In genomic region chr1:98490099-98490498, GRCh38 we compare ENCODE assay signal across 1 cellular context.
TF ChIP-seq lines count a peak whose summit lies in the region.

No MANE protein-coding gene starts in this region.

TF ChIP-seq in GM12878, 131 proteins besides CTCF, POLR2A, EP300 and RAD21 (continued from another document and continues in another):
- peak; percentile 74 for TF ChIP-seq SKIL (IDR thresholded peaks at IDR 0.05; ENCODE audit: low read depth, poor library complexity, severe bottlenecking)
- peak; percentile 70 to 84; a peak in 3 of 4 replicates for TF ChIP-seq IKZF2 (IDR thresholded peaks at IDR 0.05)
- TF ChIP-seq ATF7 (IDR thresholded peaks at IDR 0.05; ENCODE audit: low read depth), result peak; percentile 47
- TF ChIP-seq EZH2 (IDR thresholded peaks at IDR 0.05; ENCODE audit: borderline replicate concordance, control insufficient read depth, low read depth, low read length), result no peak
- peak; percentile 71; the same call in 1 of the 2 replicates for TF ChIP-seq MLLT1 (IDR thresholded peaks at IDR 0.05)
- no peak for TF ChIP-seq SUPT20H (IDR thresholded peaks at IDR 0.05; ENCODE audit: borderline replicate concordance, control insufficient read depth, low read depth, low read length)
- no peak for TF ChIP-seq CHD4 (IDR thresholded peaks at IDR 0.05)
- TF ChIP-seq SPI1 (IDR thresholded peaks at IDR 0.05; ENCODE audit: borderline replicate concordance, insufficient read depth, low read depth, low read length), result peak; percentile 95
- no peak for TF ChIP-seq CBX3 (IDR thresholded peaks at IDR 0.05; ENCODE audit: borderline replicate concordance, low read depth)
- no peak for TF ChIP-seq HDAC6 (IDR thresholded peaks at IDR 0.05; ENCODE audit: unreplicated experiment)
- TF ChIP-seq IKZF1 (conservative IDR thresholded peaks at IDR 0.05), result peak; percentile 62; the same call in 1 of the 2 replicates
- TF ChIP-seq RUNX3 (IDR thresholded peaks at IDR 0.05; ENCODE audit: low read length), result peak; percentile 56
- TF ChIP-seq TCF7 (IDR thresholded peaks at IDR 0.05; ENCODE audit: borderline replicate concordance), result no peak
- 0 out of 2 replicates have a peak, but pooled peaks have one; percentile 17 for TF ChIP-seq PAX5 (IDR thresholded peaks at IDR 0.05; ENCODE audit: borderline replicate concordance, low read depth, low read length)
- peak; percentile 92 for TF ChIP-seq DPF2 (IDR thresholded peaks at IDR 0.05)
- TF ChIP-seq PAX8 (IDR thresholded peaks at IDR 0.05), result no peak
- TF ChIP-seq ZNF24 (IDR thresholded peaks at IDR 0.05), result peak; percentile 83
- no peak for TF ChIP-seq MAX (IDR thresholded peaks at IDR 0.05; ENCODE audit: low read depth, low read length)
- TF ChIP-seq ZNF687 (IDR thresholded peaks at IDR 0.05), result no peak
- TF ChIP-seq MTA2 (IDR thresholded peaks at IDR 0.05; ENCODE audit: low read depth), result peak; percentile 100
- no peak for TF ChIP-seq YY1 (IDR thresholded peaks at IDR 0.05; ENCODE audit: low read depth, low read length)
- 0 out of 2 replicates have a peak, but pooled peaks have one; percentile 35 for TF ChIP-seq ZNF217 (IDR thresholded peaks at IDR 0.05)
- no peak for TF ChIP-seq SREBF1 (IDR thresholded peaks at IDR 0.05; ENCODE audit: low read length)
- TF ChIP-seq, protein P1, sequence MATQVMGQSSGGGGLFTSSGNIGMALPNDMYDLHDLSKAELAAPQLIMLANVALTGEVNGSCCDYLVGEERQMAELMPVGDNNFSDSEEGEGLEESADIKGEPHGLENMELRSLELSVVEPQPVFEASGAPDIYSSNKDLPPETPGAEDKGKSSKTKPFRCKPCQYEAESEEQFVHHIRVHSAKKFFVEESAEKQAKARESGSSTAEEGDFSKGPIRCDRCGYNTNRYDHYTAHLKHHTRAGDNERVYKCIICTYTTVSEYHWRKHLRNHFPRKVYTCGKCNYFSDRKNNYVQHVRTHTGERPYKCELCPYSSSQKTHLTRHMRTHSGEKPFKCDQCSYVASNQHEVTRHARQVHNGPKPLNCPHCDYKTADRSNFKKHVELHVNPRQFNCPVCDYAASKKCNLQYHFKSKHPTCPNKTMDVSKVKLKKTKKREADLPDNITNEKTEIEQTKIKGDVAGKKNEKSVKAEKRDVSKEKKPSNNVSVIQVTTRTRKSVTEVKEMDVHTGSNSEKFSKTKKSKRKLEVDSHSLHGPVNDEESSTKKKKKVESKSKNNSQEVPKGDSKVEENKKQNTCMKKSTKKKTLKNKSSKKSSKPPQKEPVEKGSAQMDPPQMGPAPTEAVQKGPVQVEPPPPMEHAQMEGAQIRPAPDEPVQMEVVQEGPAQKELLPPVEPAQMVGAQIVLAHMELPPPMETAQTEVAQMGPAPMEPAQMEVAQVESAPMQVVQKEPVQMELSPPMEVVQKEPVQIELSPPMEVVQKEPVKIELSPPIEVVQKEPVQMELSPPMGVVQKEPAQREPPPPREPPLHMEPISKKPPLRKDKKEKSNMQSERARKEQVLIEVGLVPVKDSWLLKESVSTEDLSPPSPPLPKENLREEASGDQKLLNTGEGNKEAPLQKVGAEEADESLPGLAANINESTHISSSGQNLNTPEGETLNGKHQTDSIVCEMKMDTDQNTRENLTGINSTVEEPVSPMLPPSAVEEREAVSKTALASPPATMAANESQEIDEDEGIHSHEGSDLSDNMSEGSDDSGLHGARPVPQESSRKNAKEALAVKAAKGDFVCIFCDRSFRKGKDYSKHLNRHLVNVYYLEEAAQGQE (IDR thresholded peaks at IDR 0.05; ENCODE audit: low read depth, low read length), result no peak
- TF ChIP-seq BMI1 (IDR thresholded peaks at IDR 0.05; ENCODE audit: borderline replicate concordance), result peak; percentile 82
- TF ChIP-seq NBN (IDR thresholded peaks at IDR 0.05), result peak; percentile 46; the same call in 1 of the 2 replicates
- no peak for TF ChIP-seq ESRRA (IDR thresholded peaks at IDR 0.05; ENCODE audit: low read length)
- no peak for TF ChIP-seq PRDM15 (CRISPR knock-in tag; IDR thresholded peaks at IDR 0.05)
- peak in 1 of 2 experiments; percentile 59; a peak in 2 of 4 replicates for TF ChIP-seq BHLHE40 (IDR thresholded peaks at IDR 0.05; ENCODE audit: borderline replicate concordance in 1 of 2, low read depth in 2 of 2, low read length in 1 of 2)
- TF ChIP-seq ATF3 (IDR thresholded peaks at IDR 0.05; ENCODE audit: borderline replicate concordance, extremely low read depth, low read depth, low read length), result no peak
- TF ChIP-seq RELA (IDR thresholded peaks at IDR 0.05; ENCODE audit: borderline replicate concordance, partially characterized antibody), result peak; percentile 45
- TF ChIP-seq EED (IDR thresholded peaks at IDR 0.05; ENCODE audit: low read depth), result no peak
- TF ChIP-seq NR2F1 (conservative IDR thresholded peaks at IDR 0.05), result 0 out of 2 replicates have a peak, but pooled peaks have one; percentile 20
- no peak for TF ChIP-seq GATAD2B (conservative IDR thresholded peaks at IDR 0.05; ENCODE audit: low read depth)
- TF ChIP-seq, protein P2, sequence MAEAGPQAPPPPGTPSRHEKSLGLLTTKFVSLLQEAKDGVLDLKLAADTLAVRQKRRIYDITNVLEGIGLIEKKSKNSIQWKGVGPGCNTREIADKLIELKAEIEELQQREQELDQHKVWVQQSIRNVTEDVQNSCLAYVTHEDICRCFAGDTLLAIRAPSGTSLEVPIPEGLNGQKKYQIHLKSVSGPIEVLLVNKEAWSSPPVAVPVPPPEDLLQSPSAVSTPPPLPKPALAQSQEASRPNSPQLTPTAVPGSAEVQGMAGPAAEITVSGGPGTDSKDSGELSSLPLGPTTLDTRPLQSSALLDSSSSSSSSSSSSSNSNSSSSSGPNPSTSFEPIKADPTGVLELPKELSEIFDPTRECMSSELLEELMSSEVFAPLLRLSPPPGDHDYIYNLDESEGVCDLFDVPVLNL (IDR thresholded peaks at IDR 0.05; ENCODE audit: low read depth, low read length), result no peak
- TF ChIP-seq, protein P3, sequence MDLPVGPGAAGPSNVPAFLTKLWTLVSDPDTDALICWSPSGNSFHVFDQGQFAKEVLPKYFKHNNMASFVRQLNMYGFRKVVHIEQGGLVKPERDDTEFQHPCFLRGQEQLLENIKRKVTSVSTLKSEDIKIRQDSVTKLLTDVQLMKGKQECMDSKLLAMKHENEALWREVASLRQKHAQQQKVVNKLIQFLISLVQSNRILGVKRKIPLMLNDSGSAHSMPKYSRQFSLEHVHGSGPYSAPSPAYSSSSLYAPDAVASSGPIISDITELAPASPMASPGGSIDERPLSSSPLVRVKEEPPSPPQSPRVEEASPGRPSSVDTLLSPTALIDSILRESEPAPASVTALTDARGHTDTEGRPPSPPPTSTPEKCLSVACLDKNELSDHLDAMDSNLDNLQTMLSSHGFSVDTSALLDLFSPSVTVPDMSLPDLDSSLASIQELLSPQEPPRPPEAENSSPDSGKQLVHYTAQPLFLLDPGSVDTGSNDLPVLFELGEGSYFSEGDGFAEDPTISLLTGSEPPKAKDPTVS (IDR thresholded peaks at IDR 0.05; ENCODE audit: low read depth, low read length), result no peak
- TF ChIP-seq, protein P4, sequence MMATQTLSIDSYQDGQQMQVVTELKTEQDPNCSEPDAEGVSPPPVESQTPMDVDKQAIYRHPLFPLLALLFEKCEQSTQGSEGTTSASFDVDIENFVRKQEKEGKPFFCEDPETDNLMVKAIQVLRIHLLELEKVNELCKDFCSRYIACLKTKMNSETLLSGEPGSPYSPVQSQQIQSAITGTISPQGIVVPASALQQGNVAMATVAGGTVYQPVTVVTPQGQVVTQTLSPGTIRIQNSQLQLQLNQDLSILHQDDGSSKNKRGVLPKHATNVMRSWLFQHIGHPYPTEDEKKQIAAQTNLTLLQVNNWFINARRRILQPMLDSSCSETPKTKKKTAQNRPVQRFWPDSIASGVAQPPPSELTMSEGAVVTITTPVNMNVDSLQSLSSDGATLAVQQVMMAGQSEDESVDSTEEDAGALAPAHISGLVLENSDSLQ (IDR thresholded peaks at IDR 0.05), result peak; percentile 33; the same call in 1 of the 2 replicates
- TF ChIP-seq HCFC1 (IDR thresholded peaks at IDR 0.05; ENCODE audit: low read length), result no peak
- TF ChIP-seq NFXL1 (IDR thresholded peaks at IDR 0.05; ENCODE audit: borderline replicate concordance), result no peak
